11 cellular contexts compared by ENCODE assay signal in genomic region chr17:79148584-79148983, GRCh38.
"Had no signal": no experiment of that assay in that cellular context is flagged by ENCODE, and none has a peak within 500 bp of the region (broad histone marks: within the 10 kb centered on the region; RNA-seq: fewer than 3 reads in every experiment).

No MANE protein-coding gene starts in this region.

- H3K9me3 ChIP-seq: HAP-1 had no signal

- H3K27ac ChIP-seq: GM23248 had no signal

- H3K36me3 ChIP-seq: HAP-1 had no signal

- ATAC-seq: GM23338, HCT116 had no signal

- H3K4me3 ChIP-seq: GM23248, GM23338, HAP-1 had no signal

- H3K4me1 ChIP-seq: HAP-1 had no signal

- FAIRE-seq: H1, H54 had no signal

- H3K9ac ChIP-seq: GM23248 had no signal

- H3K4me2 ChIP-seq: GM23338 had no signal

- DNase-seq: GOT3, H7, H9, HCEC 1CT, HFFc6 had no signal

- H2AFZ ChIP-seq: GM23248, GM23338 had no signal
